Comparison of ENCODE assay signal across 9 cellular contexts in the genomic region with DNA sequence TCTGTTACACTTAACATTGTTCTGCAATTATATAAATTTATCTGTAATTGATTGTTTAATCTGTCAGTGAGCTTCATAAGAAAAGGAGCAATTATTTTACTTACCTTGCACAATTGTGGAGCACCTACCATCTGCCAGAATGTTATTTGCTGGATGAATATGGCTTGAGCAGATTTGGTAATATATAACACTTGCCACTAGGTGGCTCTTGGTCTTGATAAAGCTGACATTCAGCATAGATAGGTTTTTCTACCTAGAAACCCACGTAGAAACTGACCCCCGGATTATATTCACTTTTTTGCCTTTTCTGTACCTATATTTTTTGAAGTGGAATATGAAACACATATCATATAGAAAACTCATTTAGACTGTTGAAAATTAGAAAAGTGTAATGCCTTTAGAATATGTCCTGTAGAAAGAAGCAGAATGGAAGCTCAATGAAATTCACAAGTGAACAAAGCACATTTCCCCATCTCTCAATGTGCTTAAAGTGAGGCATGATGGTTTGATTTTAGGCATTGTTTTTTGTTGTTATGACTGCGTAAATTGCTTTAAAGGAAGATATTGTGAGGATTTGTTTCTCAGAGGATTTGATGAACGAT. TPM values are rescaled to one million over a fixed set of nuclear protein-coding genes. Genes with fewer than 3 reads are reported as not detected.
DNase-seq lines count a peak whose midpoint lies in the region; ATAC-seq, FAIRE-seq and TF ChIP-seq lines count a peak whose summit lies in the region.
"Had no signal": no experiment of that assay in that cellular context is flagged by ENCODE, and none has a peak within 500 bp of the region (broad histone marks: within the 10 kb centered on the region; RNA-seq: fewer than 3 reads in every experiment).

No MANE protein-coding gene starts in this region.

- H3K27me3 Mint-ChIP-seq in CD8-positive, alpha-beta T cell (ENCODE audit: low read depth): no peaks in the 10 kb centered on the region

- ATAC-seq in CD8-positive, alpha-beta T cell: peak; percentile 86
- ATAC-seq in GM18909 (IDR thresholded peaks at IDR 0.05; ENCODE audit: poor library complexity, unreplicated experiment) (peak; percentile 77), HG03460 (IDR thresholded peaks at IDR 0.05; ENCODE audit: unreplicated experiment) (peak; percentile 70), K562 (peak; percentile 89)
- peak; percentile 60 for ATAC-seq in stimulated activated naive CD8-positive, alpha-beta T cell treated with anti-CD3 and anti-CD28 coated beads, Interleukin-15, Interleukin-2, amounts not matched to agents 100 U/mL and 50 U/mL, for 24 hours

- CTCF ChIA-PET in CD8-positive, alpha-beta T cell (lab: Charles Lee): interaction anchor here (0.6 to 7.5 kb wide), 38 partner anchors 10 to 679 kb away, joined by 3 to 107 read pairs (median 4); no protein-coding TSS in a partner anchor
- CTCF ChIA-PET in K562 (lab: Yijun Ruan, JAX; ENCODE audit: low intra/inter-chr PET ratio): interaction anchor here (1.7 kb wide), 1 partner anchor 81 kb away, joined by 14 read pairs; no protein-coding TSS in a partner anchor

- TF ChIP-seq CTCF in CD8-positive, alpha-beta T cell (IDR thresholded peaks at IDR 0.05): peak; percentile 88
- peak; percentile 59 to 70 (median 64) for TF ChIP-seq CTCF in K562 (IDR thresholded peaks at IDR 0.05 in 2 of 3, conservative IDR thresholded peaks at IDR 0.05 in 1 of 3; ENCODE audit: insufficient read depth in 2 of 3, low read depth in 1 of 3, low read length in 3 of 3)

- H3K9me1 ChIP-seq in K562 (ENCODE audit: control insufficient read depth, insufficient read depth, low read length): no peaks in the 10 kb centered on the region

- no peaks in the 10 kb centered on the region for H3K9me3 ChIP-seq in CD8-positive, alpha-beta T cell (ENCODE audit: low read length)
- H3K9me3 ChIP-seq in K562 (replicated peaks; ENCODE audit: control insufficient read depth, insufficient read depth, low read depth, low read length) (no peaks in the 10 kb centered on the region), iPS-18a (ENCODE audit: control insufficient read depth, low read depth, low read length) (no peaks in the 10 kb centered on the region)
- H3K9me3 ChIP-seq: SJSA1 had no signal

- DNase-seq in CD8-positive, alpha-beta T cell: peak in 1 of 7 experiments; percentile 16
- peak; percentile 51 for DNase-seq in NCI-H524 treated with DMSO at 0.1 percent for 48 hours (lab: John Stamatoyannopoulos, UW)
- DNase-seq in K562 (ENCODE audit: extremely low read depth in 1 of 4, low spot score in 3 of 4): peak; percentile 29 to 67 (median 36)
- DNase-seq in stimulated activated naive CD8-positive, alpha-beta T cell treated with anti-CD3 and anti-CD28 coated beads, Interleukin-15, Interleukin-2, amounts not matched to agents 100 U/mL and 50 U/mL, for 24 hours: no peak
- no peak for DNase-seq in stimulated activated naive CD4-positive, alpha-beta T cell treated with Interleukin-2 at 50 U/mL for 16 hours (lab: John Stamatoyannopoulos, UW)

- TF ChIP-seq POLR2A in K562 (conservative IDR thresholded peaks at IDR 0.05): no peak

- no peaks in the 10 kb centered on the region for H3K9me3 Mint-ChIP-seq in CD8-positive, alpha-beta T cell

- POLR2A ChIA-PET in CD8-positive, alpha-beta T cell (lab: Charles Lee): interaction anchor here (0.9 to 1.6 kb wide), 3 partner anchors 11 to 75 kb away, joined by 3 to 6 read pairs (median 3); no protein-coding TSS in a partner anchor
- POLR2A ChIA-PET in K562 (lab: Yijun Ruan, JAX): interaction anchor here (0.6 to 1.6 kb wide), 8 partner anchors 8 to 649 kb away, joined by 3 to 4 read pairs (median 3); a partner anchor contains a TSS

- in situ Hi-C loops in K562 (cut with MboI): no loop called here

- peak; percentile 79 for FAIRE-seq in K562 (lab: Jason Lieb, UNC)

- H3K79me2 ChIP-seq in K562 (ENCODE audit: control insufficient read depth, insufficient read depth, low read length): peaks cover 93% of the 10 kb centered on the region

- 41% methylated on average over 4 of the region's 4 CpGs for WGBS in K562 (ENCODE audit: insufficient coverage, low coverage, missing lambda C conversion rate)

- BruUV-seq in K562 (replicated peaks; lab: Mats Ljungman, UMichigan): no TSS peak

- H3K4me1 ChIP-seq in CD8-positive, alpha-beta T cell (ENCODE audit: insufficient read depth, low read length): no peaks in the 10 kb centered on the region
- H3K4me1 ChIP-seq in K562 (replicated peaks in 1 of 2; ENCODE audit: control insufficient read depth in 2 of 2, insufficient read depth in 2 of 2, low read length in 2 of 2) (peaks cover 5 to 7% of the 10 kb centered on the region in 2 experiments; a peak in 3 of 5 replicates), iPS-18a (ENCODE audit: control insufficient read depth, low read depth, low read length) (peaks cover 21% of the 10 kb centered on the region)

- H3K4me2 ChIP-seq in K562 (ENCODE audit: insufficient read depth, low read length): no peak overlapping the region

- no peak overlapping the region for H3K9ac ChIP-seq in K562 (ENCODE audit: insufficient read depth in 1 of 2, low read depth in 2 of 2, low read length in 2 of 2)
- no peak overlapping the region for H3K9ac ChIP-seq in iPS-18a (ENCODE audit: low read length)

- no peak overlapping the region for H2AFZ ChIP-seq in K562 (ENCODE audit: low read depth, low read length)

- no peaks in the 10 kb centered on the region for H3K27me3 ChIP-seq in CD8-positive, alpha-beta T cell (ENCODE audit: insufficient read depth, low read length)
- no peaks in the 10 kb centered on the region for H3K27me3 ChIP-seq in K562 (ENCODE audit: control insufficient read depth in 2 of 2, insufficient read depth in 2 of 2, low read length in 2 of 2)
- H3K27me3 ChIP-seq in iPS-18a (ENCODE audit: control insufficient read depth, insufficient read depth, low read length): no peaks in the 10 kb centered on the region
- H3K27me3 ChIP-seq: SJSA1 had no signal

- peaks cover 34% of the 10 kb centered on the region for H4K20me1 ChIP-seq in K562 (replicated peaks; ENCODE audit: control insufficient read depth, insufficient read depth, low read length)

- H3K27ac Mint-ChIP-seq in CD8-positive, alpha-beta T cell: no peak overlapping the region

- peaks cover 4% of the 10 kb centered on the region for H3K36me3 Mint-ChIP-seq in CD8-positive, alpha-beta T cell

- no peak for TF ChIP-seq EP300 in K562 (IDR thresholded peaks at IDR 0.05; ENCODE audit: low read length)

- H3K4me3 ChIP-seq in CD8-positive, alpha-beta T cell (ENCODE audit: low read depth, low read length): no peak overlapping the region
- H3K4me3 ChIP-seq in K562 (no peak overlapping the region), iPS-18a (ENCODE audit: low read length) (peak overlapping the region; percentile 13)
- H3K4me3 ChIP-seq: SJSA1 had no signal

- peaks cover 48% of the 10 kb centered on the region for H3K4me1 Mint-ChIP-seq in CD8-positive, alpha-beta T cell (ENCODE audit: low read depth)

- no peaks in the 10 kb centered on the region for H3K36me3 ChIP-seq in CD8-positive, alpha-beta T cell (ENCODE audit: insufficient read depth, low read length)
- H3K36me3 ChIP-seq in K562 (ENCODE audit: control insufficient read depth, insufficient read depth, low read length): no peaks in the 10 kb centered on the region
- H3K36me3 ChIP-seq in iPS-18a (ENCODE audit: control insufficient read depth, low read depth, low read length): no peaks in the 10 kb centered on the region
- H3K36me3 ChIP-seq: SJSA1 had no signal

- intact Hi-C loops in CD8-positive, alpha-beta T cell (cut with DNase I, micrococcal nuclease): loop anchor here (1.0 to 5.0 kb wide), 5 partner anchors 42 to 682 kb away; no protein-coding TSS in a partner anchor
- intact Hi-C loops in K562 (cut with micrococcal nuclease): loop anchor here (1.0 kb wide), 1 partner anchor 80 kb away; no protein-coding TSS in a partner anchor

- no peak overlapping the region for H3K4me3 Mint-ChIP-seq in CD8-positive, alpha-beta T cell

- TF ChIP-seq RAD21 in K562 (CRISPR knock-in tag; conservative IDR thresholded peaks at IDR 0.05 in 1 of 2, IDR thresholded peaks at IDR 0.05 in 1 of 2): peak; percentile 64 to 75

- H3K27ac ChIP-seq in CD8-positive, alpha-beta T cell (ENCODE audit: low read depth, low read length): no peak overlapping the region
- H3K27ac ChIP-seq in K562 (ENCODE audit: extremely low read depth, low read depth, low read length): no peak overlapping the region
- H3K27ac ChIP-seq in iPS-18a (ENCODE audit: low read length): no peak overlapping the region
- H3K27ac ChIP-seq: SJSA1 had no signal

TF ChIP-seq in K562, 482 proteins besides CTCF, POLR2A, EP300 and RAD21 (continues in another document):
- no peak for TF ChIP-seq ZC3H4 (CRISPR knock-in tag; IDR thresholded peaks at IDR 0.05; ENCODE audit: borderline replicate concordance)

RNA-seq across cellular contexts. Expression of a gene that starts 9.5 kb away (rescaled TPM):
- 10 to 100 TPM; 73.7 to 76.7 TPM for total RNA-seq in CD8-positive, alpha-beta T cell
- total RNA-seq in K562 (2011; cell fraction: chromatin; rRNA removed; ENCODE audit: low replicate concordance): 42.6 and 112 TPM in 2 replicates
- 20.7 and 32.6 TPM in 2 replicates for total RNA-seq in K562 (2011; cell fraction: nucleolus; rRNA removed)
- 51.7 and 79.9 TPM in 2 replicates for total RNA-seq in K562 (2011; cell fraction: nucleoplasm; rRNA removed)
- 17.2 and 18.7 TPM in 2 replicates for total RNA-seq in K562 (2014; rRNA removed)
- 33.8 and 42.0 TPM in 2 replicates for total RNA-seq in K562 (2014; rRNA removed; fragmentation: Illumina TruSeq; extraction: Trizol)
- 31.0 and 31.1 TPM in 2 replicates for total RNA-seq in K562 (2015; rRNA removed; fragmentation: Illumina TruSeq; extraction: Trizol)
- 39.2 and 41.1 TPM in 2 replicates for total RNA-seq in K562 (2021)
- 45.3 and 49.4 TPM in 2 replicates for polyA plus RNA-seq in K562 (2011; rRNA removed)
- 19.7 and 26.7 TPM in 2 replicates for polyA plus RNA-seq in K562 (2011; cell fraction: cytosol; rRNA removed)
- polyA plus RNA-seq in K562 (2011; cell fraction: nucleus; rRNA removed): 56.4 and 81.3 TPM in 2 replicates
- 17.7 and 24.6 TPM in 2 replicates for polyA plus RNA-seq in K562 (2012)
- polyA plus RNA-seq in K562 (2014; fragmentation: Illumina TruSeq; extraction: Trizol): 39.4 and 41.5 TPM in 2 replicates
- 10 to 100 TPM; 23.1 to 42.0 TPM for polyA plus RNA-seq in K562 (2014; fragmentation: Nextera tagmentation; extraction: Ambion mirVana)
- 25.1 and 30.4 TPM in 2 replicates for polyA plus RNA-seq in K562 (2014; rRNA removed)
- 65.0 and 78.4 TPM in 2 replicates for polyA minus RNA-seq in K562 (2011; rRNA and poly(A)+ RNA removed)
- polyA minus RNA-seq in K562 (2011; cell fraction: cytosol; rRNA and poly(A)+ RNA removed): 20.5 and 23.4 TPM in 2 replicates
- polyA minus RNA-seq in K562 (2011; cell fraction: nucleus; rRNA and poly(A)+ RNA removed): 33.7 and 71.9 TPM in 2 replicates

Comparison
In these comparisons a context has a peak if more than half of its experiments do, and no peak if none do; other contexts are left out.
1. DNase-seq: peak in NCI-H524 treated with DMSO at 0.1 percent for 48 hours (single experiment) and K562 (4 of 4); none in stimulated activated naive CD8-positive, alpha-beta T cell treated with anti-CD3 and anti-CD28 coated beads, Interleukin-15, Interleukin-2, amounts not matched to agents 100 U/mL and 50 U/mL, for 24 hours (single experiment) and stimulated activated naive CD4-positive, alpha-beta T cell treated with Interleukin-2 at 50 U/mL for 16 hours (single experiment).
2. Peak in every context shown above with its lines, with median percentiles within 50 percentile points of each other: ATAC-seq.